ENCODE assay signal across 33 cellular contexts in the genomic region with DNA sequence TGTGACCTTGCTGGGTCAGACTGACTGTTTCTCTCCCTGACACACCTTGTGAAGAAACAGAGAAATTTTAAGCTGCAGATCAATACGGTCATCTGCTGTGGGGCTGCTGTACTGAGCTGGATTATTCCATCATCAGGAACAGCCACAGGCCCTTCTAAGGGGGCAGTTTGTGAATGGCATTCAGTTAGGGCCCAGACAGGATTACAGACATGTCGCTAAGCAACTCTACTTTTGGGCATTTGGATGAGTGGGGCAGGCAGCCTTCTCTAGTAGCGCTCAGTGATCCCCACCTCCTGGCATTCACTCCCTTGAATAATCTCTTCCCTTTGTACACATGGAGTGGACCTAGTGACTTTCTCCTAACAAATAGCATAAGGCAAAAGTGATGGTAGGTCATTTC.
"Had no signal": no experiment of that assay in that cellular context is flagged by ENCODE, and none has a peak within 500 bp of the region (broad histone marks: within the 10 kb centered on the region; RNA-seq: fewer than 3 reads in every experiment).

No MANE protein-coding gene starts in this region.

- H3K4me3 ChIP-seq: MG63 had no signal

- H3K36me3 ChIP-seq: MG63 had no signal

- H3K27ac ChIP-seq: KMS-11 had no signal

- H3K9me3 ChIP-seq: MG63 had no signal

- H3K27me3 ChIP-seq: MG63 had no signal

- DNase-seq: Karpas-422, Kasumi-1, MG63, MM.1S, NCI-H1048, NCI-H1092, NCI-H1092 treated with DMSO at 0.1 percent for 48 hours, NCI-H1105, NCI-H1105 treated with DMSO at 0.1 percent for 48 hours, NCI-H1417, NCI-H1417 treated with DMSO at 0.1 percent for 48 hours, NCI-H1436, NCI-H1436 treated with DMSO at 0.1 percent for 48 hours, NCI-H146, NCI-H1694, NCI-H1694 treated with DMSO at 0.1 percent for 48 hours, NCI-H187, NCI-H187 treated with DMSO at 0.1 percent for 48 hours, NCI-H1930, NCI-H2029, NCI-H2029 treated with DMSO at 0.1 percent for 48 hours, NCI-H2081, NCI-H2081 treated with DMSO at 0.1 percent for 48 hours, NCI-H2107, NCI-H2171, NCI-H2171 treated with DMSO at 0.1 percent for 48 hours, NCI-H2227 treated with DMSO at 0.1 percent for 48 hours, NCI-H226, NCI-H345, NCI-H446, NCI-H446 treated with DMSO at 0.1 percent for 48 hours, NCI-H510A had no signal
